ENCODE assay signal across 8 cellular contexts in the genomic region with DNA sequence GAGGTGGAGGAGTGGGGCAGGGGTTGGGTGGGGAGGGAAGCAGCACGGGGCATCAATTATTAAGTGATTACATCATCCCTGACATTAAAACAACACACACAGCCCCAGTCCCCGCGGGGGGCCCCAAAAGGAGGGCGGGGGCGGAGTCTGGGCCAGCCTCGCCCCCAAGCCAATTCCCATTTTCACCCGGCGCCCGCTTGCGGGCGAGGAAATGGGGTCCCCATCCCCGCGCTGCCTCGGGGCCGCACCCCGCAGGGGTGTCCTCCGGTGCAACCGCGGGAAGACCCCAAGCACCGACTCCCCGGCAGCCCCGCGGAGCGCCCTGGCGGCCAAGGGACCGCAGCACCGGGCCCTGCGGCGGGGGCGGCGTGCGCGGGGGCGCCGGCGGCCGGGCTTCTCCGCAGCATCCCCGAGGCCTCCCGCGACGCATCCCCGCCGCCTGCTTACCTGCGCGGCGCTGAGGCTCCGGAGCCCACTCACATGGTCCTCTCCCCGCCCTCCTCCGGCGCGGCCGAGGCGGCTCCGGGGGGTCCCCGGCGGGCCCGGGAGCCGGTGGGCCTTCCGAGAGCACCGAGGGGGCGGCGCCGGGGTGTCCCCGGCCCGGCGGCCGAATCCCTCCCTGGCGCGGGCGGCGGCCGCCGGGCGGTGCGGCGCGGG. TPM values are rescaled to one million over a fixed set of nuclear protein-coding genes. Genes with fewer than 3 reads are reported as not detected.
DNase-seq lines count a peak whose midpoint lies in the region; ATAC-seq and TF ChIP-seq lines count a peak whose summit lies in the region.

No MANE protein-coding gene starts in this region.

- 0 out of 2 replicates have a peak overlapping the region, but pooled peaks have one; percentile 50 for H2AFZ ChIP-seq in Loucy (ENCODE audit: low read length)

- H3F3A ChIP-seq in Loucy (ENCODE audit: low read depth) = peaks cover 6% of the 10 kb centered on the region; the same call in 1 of the 2 replicates

- peaks cover 28% of the 10 kb centered on the region for H3K36me3 Mint-ChIP-seq in activated CD4-positive, alpha-beta memory T cell treated with anti-CD3 and anti-CD28 coated beads, Interleukin-2, amount 10 ng/mL, durations not matched to agents 7 days and 5 days (ENCODE audit: low read depth)
- peaks cover 41% of the 10 kb centered on the region for H3K36me3 Mint-ChIP-seq in effector memory CD8-positive, alpha-beta T cell (ENCODE audit: insufficient read depth)

- CTCF ChIA-PET in activated CD4-positive, alpha-beta memory T cell treated with anti-CD3 and anti-CD28 coated beads, Interleukin-2, amount 10 ng/mL, durations not matched to agents 7 days and 5 days (lab: Charles Lee) = interaction anchor here (0.6 to 2.0 kb wide), 21 partner anchors 8 to 162 kb away, joined by 3 to 17 read pairs (median 4); no protein-coding TSS in a partner anchor

- peaks cover 38% of the 10 kb centered on the region for H4K20me1 ChIP-seq in Loucy (ENCODE audit: insufficient read depth, low read length, poor library complexity, severe bottlenecking)

- peaks cover 51% of the 10 kb centered on the region for H3K79me2 ChIP-seq in Loucy (ENCODE audit: insufficient read depth, low read length)

- no peaks in the 10 kb centered on the region for H3K36me3 ChIP-seq in Loucy (ENCODE audit: insufficient read depth, low read length)
- H3K36me3 ChIP-seq in mucosa of descending colon (ENCODE audit: low read depth) = no peaks in the 10 kb centered on the region

- POLR2A ChIA-PET in activated CD4-positive, alpha-beta memory T cell treated with anti-CD3 and anti-CD28 coated beads, Interleukin-2, amount 10 ng/mL, durations not matched to agents 7 days and 5 days (lab: Charles Lee) = interaction anchor here (0.7 to 1.9 kb wide), 37 partner anchors 14 to 390 kb away, joined by 3 to 25 read pairs (median 5); a partner anchor contains a TSS

- peak overlapping the region; percentile 86 for H3K4me2 ChIP-seq in Loucy (ENCODE audit: low read depth, low read length, poor library complexity, severe bottlenecking)

- H3K9me3 ChIP-seq in Loucy (ENCODE audit: insufficient read depth, low read depth, low read length) (no peaks in the 10 kb centered on the region), mucosa of descending colon (no peaks in the 10 kb centered on the region)

- peak overlapping the region; percentile 96 for H3K4me3 Mint-ChIP-seq in activated CD4-positive, alpha-beta memory T cell treated with anti-CD3 and anti-CD28 coated beads, Interleukin-2, amount 10 ng/mL, durations not matched to agents 7 days and 5 days
- peak overlapping the region; percentile 97 to 99 for H3K4me3 Mint-ChIP-seq in effector memory CD8-positive, alpha-beta T cell

- H3K9me2 ChIP-seq in Loucy (replicated peaks; ENCODE audit: low read depth, low read length) = no peaks in the 10 kb centered on the region

- peak; percentile 11 for ATAC-seq in GM21786 (IDR thresholded peaks at IDR 0.05; ENCODE audit: unreplicated experiment)
- peak; percentile 35 for ATAC-seq in effector memory CD8-positive, alpha-beta T cell (replicated peaks)
- peak; percentile 6 for ATAC-seq in mucosa of descending colon

- intact Hi-C loops in mucosa of descending colon (cut with DNase I, micrococcal nuclease) = no loop called here

- H3K27me3 ChIP-seq in Loucy (ENCODE audit: insufficient read depth, low read length, poor library complexity, severe bottlenecking) = no peaks in the 10 kb centered on the region

- H3K4me1 ChIP-seq in Loucy (ENCODE audit: insufficient read depth, low read length, poor library complexity, severe bottlenecking) (peaks cover 46% of the 10 kb centered on the region), mucosa of descending colon (ENCODE audit: low read depth) (peaks cover 5% of the 10 kb centered on the region)

- peak overlapping the region; percentile 83 for H3K4me3 ChIP-seq in Loucy (ENCODE audit: low read length, poor library complexity, severe bottlenecking)
- H3K4me3 ChIP-seq in mucosa of descending colon = peak overlapping the region; percentile 49

- DNase-seq in DMS 273 treated with DMSO at 0.1 percent for 48 hours (lab: John Stamatoyannopoulos, UW) (peak; percentile 32), mucosa of descending colon (peak; percentile 24 to 64 (median 53)), NCI-H510A (lab: John Stamatoyannopoulos, UW) (no peak)
- DNase-seq in activated CD4-positive, alpha-beta memory T cell treated with anti-CD3 and anti-CD28 coated beads, Interleukin-2, amount 10 ng/mL, durations not matched to agents 7 days and 5 days = peak; percentile 56
- DNase-seq in effector memory CD8-positive, alpha-beta T cell = peak; percentile 59 to 66 (median 61)
- DNase-seq in stimulated activated CD8-positive, alpha-beta memory T cell treated with anti-CD3 and anti-CD28 coated beads, Interleukin-7, amount 100 ng/mL, for 1 hour (ENCODE audit: low read depth in 2 of 2) = peak; percentile 34 to 41

- H3K4me1 Mint-ChIP-seq in activated CD4-positive, alpha-beta memory T cell treated with anti-CD3 and anti-CD28 coated beads, Interleukin-2, amount 10 ng/mL, durations not matched to agents 7 days and 5 days = peaks cover 49% of the 10 kb centered on the region
- H3K4me1 Mint-ChIP-seq in effector memory CD8-positive, alpha-beta T cell (ENCODE audit: low read depth in 2 of 2) = peaks cover 34 to 52% of the 10 kb centered on the region in 2 donors

- no peaks in the 10 kb centered on the region for H3K27me3 Mint-ChIP-seq in activated CD4-positive, alpha-beta memory T cell treated with anti-CD3 and anti-CD28 coated beads, Interleukin-2, amount 10 ng/mL, durations not matched to agents 7 days and 5 days
- no peaks in the 10 kb centered on the region for H3K27me3 Mint-ChIP-seq in effector memory CD8-positive, alpha-beta T cell

- no peak; the same call in 1 of the 2 replicates for TF ChIP-seq CTCF in Loucy (conservative IDR thresholded peaks at IDR 0.05; ENCODE audit: low read length)
- no peak for TF ChIP-seq CTCF in mucosa of descending colon (IDR thresholded peaks at IDR 0.05)

- H3K9me3 Mint-ChIP-seq in activated CD4-positive, alpha-beta memory T cell treated with anti-CD3 and anti-CD28 coated beads, Interleukin-2, amount 10 ng/mL, durations not matched to agents 7 days and 5 days = no peaks in the 10 kb centered on the region
- no peaks in the 10 kb centered on the region for H3K9me3 Mint-ChIP-seq in effector memory CD8-positive, alpha-beta T cell

- peak overlapping the region; percentile 93 for H3K27ac Mint-ChIP-seq in activated CD4-positive, alpha-beta memory T cell treated with anti-CD3 and anti-CD28 coated beads, Interleukin-2, amount 10 ng/mL, durations not matched to agents 7 days and 5 days
- H3K27ac Mint-ChIP-seq in effector memory CD8-positive, alpha-beta T cell = peak overlapping the region; percentile 96 to 98

- H3K9ac ChIP-seq in Loucy (ENCODE audit: low read depth, low read length, poor library complexity, severe bottlenecking) = peak overlapping the region; percentile 73

RNA-seq across cellular contexts. Expression of a gene that starts 0.6 kb away (rescaled TPM):
- total RNA-seq in activated CD4-positive, alpha-beta memory T cell treated with anti-CD3 and anti-CD28 coated beads, Interleukin-2, amount 10 ng/mL, durations not matched to agents 7 days and 5 days = 100 to 1,000 TPM; 201 to 208 TPM
- total RNA-seq in mucosa of descending colon = 10 to 100 TPM; 15.0 to 63.0 (median 24.8) TPM
